ENCODE assay signal across 35 cellular contexts in genomic region chr19:28416245-28416644, GRCh38.
"Had no signal": no experiment of that assay in that cellular context is flagged by ENCODE, and none has a peak within 500 bp of the region (broad histone marks: within the 10 kb centered on the region; RNA-seq: fewer than 3 reads in every experiment).

No MANE protein-coding gene starts in this region.

- H3K4me3 ChIP-seq: MG63 had no signal

- H3K36me3 ChIP-seq: MG63 had no signal

- DNase-seq: Karpas-422, Kasumi-1, MG63, MM.1S, MV-4-11, NCI-H1048, NCI-H1092, NCI-H1092 treated with DMSO at 0.1 percent for 48 hours, NCI-H1105, NCI-H1105 treated with DMSO at 0.1 percent for 48 hours, NCI-H1417, NCI-H1417 treated with DMSO at 0.1 percent for 48 hours, NCI-H1436, NCI-H1436 treated with DMSO at 0.1 percent for 48 hours, NCI-H146, NCI-H1694, NCI-H1694 treated with DMSO at 0.1 percent for 48 hours, NCI-H187, NCI-H187 treated with DMSO at 0.1 percent for 48 hours, NCI-H1930, NCI-H2029, NCI-H2029 treated with DMSO at 0.1 percent for 48 hours, NCI-H2081, NCI-H2081 treated with DMSO at 0.1 percent for 48 hours, NCI-H2107, NCI-H2171, NCI-H2171 treated with DMSO at 0.1 percent for 48 hours, NCI-H2227 treated with DMSO at 0.1 percent for 48 hours, NCI-H226, NCI-H345, NCI-H446, NCI-H446 treated with DMSO at 0.1 percent for 48 hours, NCI-H510A, NCI-H510A treated with DMSO at 0.1 percent for 48 hours, NCI-H524 had no signal

- H3K9me3 ChIP-seq: MG63 had no signal
